ENCODE assay signal across 9 cellular contexts in genomic region chr14:68969278-68969677, GRCh38. TPM values are rescaled to one million over a fixed set of nuclear protein-coding genes. Genes with fewer than 3 reads are reported as not detected.
DNase-seq lines count a peak whose midpoint lies in the region; ATAC-seq and TF ChIP-seq lines count a peak whose summit lies in the region.
"Had no signal": no experiment of that assay in that cellular context is flagged by ENCODE, and none has a peak within 500 bp of the region (broad histone marks: within the 10 kb centered on the region; RNA-seq: fewer than 3 reads in every experiment).

No MANE protein-coding gene starts in this region.

- no peak overlapping the region for H2BK5ac ChIP-seq in mesenchymal stem cell (ENCODE audit: low read depth, low read length, poor library complexity, severe bottlenecking)

- peak; percentile 13 for DNase-seq in EH (ENCODE audit: low read depth)
- no peak for DNase-seq in fibroblast of pulmonary artery (ENCODE audit: low read depth)
- no peak for DNase-seq in gastrocnemius medialis
- no peak for DNase-seq in SIG-M5 treated with dmso at 0.1 percent for 504 hours (lab: John Stamatoyannopoulos, UW; ENCODE audit: unreplicated experiment)
- DNase-seq in mesenchymal stem cell: no peak
- DNase-seq: NCI-H1694 had no signal

- H2BK15ac ChIP-seq in mesenchymal stem cell (ENCODE audit: low read depth, poor library complexity, severe bottlenecking): no peak overlapping the region

- H3K36me3 Mint-ChIP-seq in activated T-helper 17 cell treated with anti-CD3 and anti-CD28 coated beads, Interleukin-2, amount 50 U/mL, for 72 hours (ENCODE audit: low read depth): no peaks in the 10 kb centered on the region

- no peak overlapping the region for H2AK5ac ChIP-seq in mesenchymal stem cell (ENCODE audit: low read length, severe bottlenecking)

- no peak overlapping the region for H2AFZ ChIP-seq in mesenchymal stem cell (ENCODE audit: low read depth, low read length)

- in situ Hi-C loops in gastrocnemius medialis (cut with MboI; ENCODE audit: low sequenced_read_pairs in 4 of 4): no loop called here

- peak overlapping the region; percentile 92 for H3K27ac Mint-ChIP-seq in activated T-helper 17 cell treated with anti-CD3 and anti-CD28 coated beads, Interleukin-2, amount 50 U/mL, for 72 hours

- H3K27ac ChIP-seq in gastrocnemius medialis (peak overlapping the region; percentile 22 to 54 (median 32)), mesenchymal stem cell (ENCODE audit: low read length, poor library complexity, severe bottlenecking) (no peak overlapping the region)

- H3K14ac ChIP-seq in mesenchymal stem cell (ENCODE audit: low read length in 2 of 2): no peak overlapping the region

- no peak for TF ChIP-seq POLR2A in gastrocnemius medialis (IDR thresholded peaks at IDR 0.05)

- ATAC-seq in activated T-helper 17 cell treated with anti-CD3 and anti-CD28 coated beads, Interleukin-2, amount 50 U/mL, for 72 hours (replicated peaks): no peak
- ATAC-seq in gastrocnemius medialis: no peak
- no peak for ATAC-seq in HG03175 (IDR thresholded peaks at IDR 0.05; ENCODE audit: unreplicated experiment)
- no peak for ATAC-seq in HG02852 (IDR thresholded peaks at IDR 0.05; ENCODE audit: unreplicated experiment)

- H2BK12ac ChIP-seq in mesenchymal stem cell (ENCODE audit: low read length in 2 of 2): no peak overlapping the region

- no peak overlapping the region for H4K8ac ChIP-seq in mesenchymal stem cell (ENCODE audit: low read length)

- intact Hi-C loops in gastrocnemius medialis (cut with DNase I; ENCODE audit: low total_unique reads): no loop called here

- no peak overlapping the region for H3K23ac ChIP-seq in mesenchymal stem cell (ENCODE audit: low read length in 2 of 2)

- no peak overlapping the region for H3K18ac ChIP-seq in mesenchymal stem cell (ENCODE audit: low read depth in 1 of 2, low read length in 2 of 2)

- H3K4me3 Mint-ChIP-seq in activated T-helper 17 cell treated with anti-CD3 and anti-CD28 coated beads, Interleukin-2, amount 50 U/mL, for 72 hours: peak overlapping the region; percentile 70

- H3K4me3 ChIP-seq in fibroblast of pulmonary artery (replicated peaks; ENCODE audit: low read depth, low read length) (peak overlapping the region; percentile 10), gastrocnemius medialis (no peak overlapping the region), mesenchymal stem cell (ENCODE audit: insufficient read depth in 1 of 2, low read depth in 1 of 2, low read length in 2 of 2) (no peak overlapping the region)

- no peaks in the 10 kb centered on the region for H3K9me3 ChIP-seq in gastrocnemius medialis
- H3K9me3 ChIP-seq in mesenchymal stem cell (ENCODE audit: control insufficient read depth, low read length): no peaks in the 10 kb centered on the region

- no peak overlapping the region for H2BK120ac ChIP-seq in mesenchymal stem cell (ENCODE audit: low read depth, low read length)

- no peak overlapping the region for H3K4me2 ChIP-seq in mesenchymal stem cell (ENCODE audit: low read length, poor library complexity, severe bottlenecking)

- no peaks in the 10 kb centered on the region for H3K9me3 Mint-ChIP-seq in activated T-helper 17 cell treated with anti-CD3 and anti-CD28 coated beads, Interleukin-2, amount 50 U/mL, for 72 hours

- H3K4me1 ChIP-seq in gastrocnemius medialis (peaks cover 8 to 28% of the 10 kb centered on the region in 2 donors), mesenchymal stem cell (ENCODE audit: control insufficient read depth, insufficient read depth, low read depth, low read length) (peaks cover 54% of the 10 kb centered on the region)

- no peaks in the 10 kb centered on the region for H3K27me3 ChIP-seq in gastrocnemius medialis
- no peaks in the 10 kb centered on the region for H3K27me3 ChIP-seq in mesenchymal stem cell (ENCODE audit: control insufficient read depth in 1 of 2, insufficient read depth in 1 of 2, low read length in 2 of 2)

- H3K27me3 Mint-ChIP-seq in activated T-helper 17 cell treated with anti-CD3 and anti-CD28 coated beads, Interleukin-2, amount 50 U/mL, for 72 hours: no peaks in the 10 kb centered on the region

- 77% methylated on average over 8 of the region's 8 CpGs for WGBS in mesenchymal stem cell

- H4K91ac ChIP-seq in mesenchymal stem cell (ENCODE audit: low read length): no peak overlapping the region

- no peak overlapping the region for H3K4ac ChIP-seq in mesenchymal stem cell (ENCODE audit: low read depth in 1 of 2, low read length in 2 of 2)

- H3K36me3 ChIP-seq in gastrocnemius medialis (no peaks in the 10 kb centered on the region), mesenchymal stem cell (ENCODE audit: control insufficient read depth in 1 of 2, insufficient read depth in 2 of 2, low read depth in 1 of 2, low read length in 2 of 2) (peaks cover 42 to 62% of the 10 kb centered on the region in 2 experiments)

- H3K4me1 Mint-ChIP-seq in activated T-helper 17 cell treated with anti-CD3 and anti-CD28 coated beads, Interleukin-2, amount 50 U/mL, for 72 hours: peaks cover 40% of the 10 kb centered on the region

- H3K9ac ChIP-seq in mesenchymal stem cell (ENCODE audit: low read length): no peak overlapping the region

- TF ChIP-seq CTCF in fibroblast of pulmonary artery (IDR thresholded peaks at IDR 0.05; ENCODE audit: low read length, missing control alignments): no peak
- TF ChIP-seq CTCF in gastrocnemius medialis (IDR thresholded peaks at IDR 0.05 in 4 of 5, conservative IDR thresholded peaks at IDR 0.05 in 1 of 5): no peak

- H3K79me1 ChIP-seq in mesenchymal stem cell (replicated peaks; ENCODE audit: low read length, poor library complexity, severe bottlenecking): no peaks in the 10 kb centered on the region

RNA-seq across cellular contexts. Expression of gene ACTN1, which starts 9.8 kb away (rescaled TPM):
- total RNA-seq in activated T-helper 17 cell treated with anti-CD3 and anti-CD28 coated beads, Interleukin-2, amount 50 U/mL, for 72 hours: 10 to 100 TPM; 38.3 to 54.1 TPM
- total RNA-seq in gastrocnemius medialis: 10 to 100 TPM; 10.0 to 17.3 (median 14.1) TPM
- 359 TPM for polyA plus RNA-seq in mesenchymal stem cell (2013, experiment 1 of 2)
- 344 TPM for polyA plus RNA-seq in mesenchymal stem cell (2013, experiment 2 of 2)
